ENCODE assay signal across 8 cellular contexts in the genomic region with DNA sequence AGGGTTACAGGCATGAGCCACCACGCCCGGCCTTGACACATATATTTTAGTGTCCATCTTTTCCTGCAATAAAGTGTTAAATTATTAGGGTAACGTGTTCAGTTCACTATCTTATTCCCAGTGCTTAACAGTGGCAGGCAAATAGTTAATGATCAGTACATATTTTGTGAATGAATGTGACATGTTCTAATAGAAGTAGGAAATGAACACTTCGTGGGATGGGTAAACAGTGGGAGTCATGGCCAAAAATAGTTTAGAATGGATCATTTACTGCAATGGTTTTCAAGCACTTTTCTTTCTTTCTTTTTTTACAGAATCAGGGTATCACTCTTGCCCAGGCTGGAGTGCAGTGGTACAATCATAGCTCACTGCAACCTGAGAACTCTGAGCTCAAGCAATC. TPM values are rescaled to one million over a fixed set of nuclear protein-coding genes. Genes with fewer than 3 reads are reported as not detected.
"Had no signal": no experiment of that assay in that cellular context is flagged by ENCODE, and none has a peak within 500 bp of the region (broad histone marks: within the 10 kb centered on the region; RNA-seq: fewer than 3 reads in every experiment).

No MANE protein-coding gene starts in this region.

RNA-seq across cellular contexts. Expression of a gene that starts 22.0 kb away (rescaled TPM):
- total RNA-seq: OCI-LY7, PC-9, Peyer's patch, Right ventricle myocardium inferior, Right ventricle myocardium superior, RPMI7951, SJCRH30, SJSA1 had no signal
